Comparison of ENCODE assay signal across 26 cellular contexts in genomic region chr9:133653638-133654037, GRCh38. TPM values are rescaled to one million over a fixed set of nuclear protein-coding genes. Genes with fewer than 3 reads are reported as not detected.
"Had no signal": no experiment of that assay in that cellular context is flagged by ENCODE, and none has a peak within 500 bp of the region (broad histone marks: within the 10 kb centered on the region; RNA-seq: fewer than 3 reads in every experiment).

No MANE protein-coding gene starts in this region.

- H3K4me3 ChIP-seq: adrenal gland, Peyer's patch, SJCRH30 had no signal

- H3K9me2 ChIP-seq: SK-N-SH had no signal

- H3K4me2 ChIP-seq: SK-N-SH had no signal

- H3K27ac ChIP-seq: adrenal gland, Peyer's patch, RWPE1, SJCRH30, VCaP had no signal

- H3K36me3 ChIP-seq: adrenal gland, Peyer's patch, SJCRH30 had no signal

- H3K9me3 ChIP-seq: adrenal gland, Peyer's patch, SJCRH30, SK-N-SH had no signal

- H3K27me3 ChIP-seq: Peyer's patch, SJCRH30 had no signal

- H3K9ac ChIP-seq: SK-N-SH had no signal

- DNase-seq: activated CD4-positive, alpha-beta memory T cell treated with anti-CD3 and anti-CD28 coated beads, Interleukin-2, amount 10 ng/mL, durations not matched to agents 7 days and 5 days; activated CD4-positive, alpha-beta T cell treated with anti-CD3 and anti-CD28 coated beads, Interleukin-2, amount 50 U/mL, for 1 hour; activated CD4-positive, CD25-positive, alpha-beta regulatory T cell; activated CD8-positive, alpha-beta memory T cell treated with anti-CD3 and anti-CD28 coated beads, Interleukin-2, amount 50 U/mL, for 48 hours; activated naive CD4-positive, alpha-beta T cell treated with anti-CD3 and anti-CD28 coated beads, Interleukin-2, amount 50 U/mL, for 16 hours; activated naive CD8-positive, alpha-beta T cell treated with anti-CD3 and anti-CD28 coated beads, Interleukin-2, amount 10 ng/mL, durations not matched to agents 7 days and 5 days; activated T-cell treated with anti-CD3 and anti-CD28 coated beads, Interleukin-2, amount 50 U/mL, for 1 hour; anterior cingulate cortex; Kasumi-1; KBM-7; NCI-H1436; NCI-H1694 treated with DMSO at 0.1 percent for 48 hours; NCI-H2029 treated with DMSO at 0.1 percent for 48 hours; NCI-H446; NCI-H774; NK-92 treated with Interleukin-12 subunit alpha and Interleukin-12 subunit beta, amount 100 ng/mL, for 24 hours; Peyer's patch; Right ventricle myocardium superior; SJCRH30; SK-N-SH; T-helper 1 cell had no signal

RNA-seq across cellular contexts. Expression of gene DBH, which starts 17.5 kb away (rescaled TPM):
- total RNA-seq: activated CD4-positive, alpha-beta memory T cell treated with anti-CD3 and anti-CD28 coated beads, Interleukin-2, amount 10 ng/mL, durations not matched to agents 7 days and 5 days; activated naive CD8-positive, alpha-beta T cell treated with anti-CD3 and anti-CD28 coated beads, Interleukin-2, amount 10 ng/mL, durations not matched to agents 7 days and 5 days; cardiac septum; Peyer's patch; Right ventricle myocardium superior; T-helper 2 cell treated with Interferon-gamma antibody and Interleukin-4, amounts not matched to agents 100 ng/mL and 5 ng/mL, for 36 hours had no signal

RNA-seq across cellular contexts. Expression of gene FAM163B, which starts 44.4 kb away (rescaled TPM):
- total RNA-seq: activated CD4-positive, alpha-beta memory T cell treated with anti-CD3 and anti-CD28 coated beads, Interleukin-2, amount 10 ng/mL, durations not matched to agents 7 days and 5 days; activated naive CD8-positive, alpha-beta T cell treated with anti-CD3 and anti-CD28 coated beads, Interleukin-2, amount 10 ng/mL, durations not matched to agents 7 days and 5 days; cardiac septum; Peyer's patch; Right ventricle myocardium superior; T-helper 2 cell treated with Interferon-gamma antibody and Interleukin-4, amounts not matched to agents 100 ng/mL and 5 ng/mL, for 36 hours had no signal
